Comparison of ENCODE assay signal across 8 cellular contexts in genomic region chr6:29071831-29072723, GRCh38. TPM values are rescaled to one million over a fixed set of nuclear protein-coding genes. Genes with fewer than 3 reads are reported as not detected.
A peak's percentile ranks its signal among the peaks of the same experiment; 100 is the strongest.
DNase-seq lines count a peak whose midpoint lies in the region; ATAC-seq and TF ChIP-seq lines count a peak whose summit lies in the region.

No MANE protein-coding gene starts in this region.

- H3K4me3 Mint-ChIP-seq in brain (no peak overlapping the region), memory B cell (no peak overlapping the region)

- H3K9me3 Mint-ChIP-seq in brain (peaks cover 0 to 9% (median 4%) of the 10 kb centered on the region in 5 experiments), memory B cell (no peaks in the 10 kb centered on the region)

- peak; percentile 46 for ATAC-seq in GM18519 (IDR thresholded peaks at IDR 0.05; ENCODE audit: low FRiP score, unreplicated experiment)
- peak; percentile 53 for ATAC-seq in memory B cell (ENCODE audit: low read depth)
- ATAC-seq in HG03378 (IDR thresholded peaks at IDR 0.05; ENCODE audit: unreplicated experiment): no peak
- ATAC-seq in GM21825 (IDR thresholded peaks at IDR 0.05; ENCODE audit: unreplicated experiment): no peak

- no peaks in the 10 kb centered on the region for H3K4me1 Mint-ChIP-seq in brain
- H3K4me1 Mint-ChIP-seq in memory B cell: no peaks in the 10 kb centered on the region

- peak; percentile 38 to 64 for TF ChIP-seq CTCF in brain (conservative IDR thresholded peaks at IDR 0.05)

- peak; percentile 11 to 45 for DNase-seq in AML-193 (lab: John Stamatoyannopoulos, UW)
- peak; percentile 13 for DNase-seq in MV-4-11 (lab: John Stamatoyannopoulos, UW)
- no peak for DNase-seq in memory B cell (ENCODE audit: low spot score in 2 of 2)
- no peak for DNase-seq in stimulated activated naive CD4-positive, alpha-beta T cell treated with Interleukin-2 at 50 U/mL for 16 hours (lab: John Stamatoyannopoulos, UW)

- H3K27ac Mint-ChIP-seq in brain (no peak overlapping the region), memory B cell (no peak overlapping the region)

- H3K27me3 Mint-ChIP-seq in brain (peaks cover 6% of the 10 kb centered on the region), memory B cell (peaks cover 16% of the 10 kb centered on the region)

- no peaks in the 10 kb centered on the region for H3K36me3 Mint-ChIP-seq in brain
- no peaks in the 10 kb centered on the region for H3K36me3 Mint-ChIP-seq in memory B cell

RNA-seq across cellular contexts. Expression of gene OR2B3, which starts 15.0 kb away (rescaled TPM):
- not detected for polyA plus RNA-seq in brain (ENCODE audit: insufficient read depth, low read depth, low replicate concordance)

RNA-seq across cellular contexts. Expression of gene OR2W1, which starts 27.1 kb away (rescaled TPM):
- polyA plus RNA-seq in brain (ENCODE audit: insufficient read depth, low read depth, low replicate concordance): not detected

RNA-seq across cellular contexts. Expression of gene OR2J1, which starts 27.2 kb away (rescaled TPM):
- polyA plus RNA-seq in brain (ENCODE audit: insufficient read depth, low read depth, low replicate concordance): not detected

RNA-seq across cellular contexts. Expression of gene OR2J3, which starts 35.8 kb away (rescaled TPM):
- polyA plus RNA-seq in brain (ENCODE audit: insufficient read depth, low read depth, low replicate concordance): not detected

Comparison
In these comparisons a context has a peak if more than half of its experiments do, and no peak if none do; other contexts are left out.
1. DNase-seq: peak in AML-193 (2 of 2) and MV-4-11 (single experiment); none in memory B cell (0 of 2) and stimulated activated naive CD4-positive, alpha-beta T cell treated with Interleukin-2 at 50 U/mL for 16 hours (single experiment).
2. ATAC-seq: peak in GM18519 (single experiment) and memory B cell (single experiment); none in HG03378 (single experiment) and GM21825 (single experiment).